In the genomic region with DNA sequence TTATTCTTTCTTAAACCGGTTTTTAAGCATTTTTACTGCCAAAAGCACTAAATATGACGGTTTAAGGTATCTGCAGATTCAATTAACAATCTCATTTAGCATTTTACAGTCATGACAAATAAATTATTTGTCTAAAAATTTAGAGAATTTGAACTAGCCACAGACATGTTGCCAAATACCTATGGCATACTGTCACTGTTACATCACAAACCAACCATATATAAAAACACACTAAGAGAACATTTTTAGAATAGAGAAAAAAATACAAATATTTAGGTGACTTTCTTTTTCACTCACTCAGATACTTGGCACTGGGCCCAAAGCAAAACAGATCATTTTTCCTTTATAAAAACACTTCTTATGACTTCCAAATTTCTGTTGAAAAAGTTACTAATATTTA, we compare ENCODE assay signal across 18 cellular contexts.
DNase-seq lines count a peak whose midpoint lies in the region; ATAC-seq and TF ChIP-seq lines count a peak whose summit lies in the region.
"Had no signal": no experiment of that assay in that cellular context is flagged by ENCODE, and none has a peak within 500 bp of the region (broad histone marks: within the 10 kb centered on the region; RNA-seq: fewer than 3 reads in every experiment).

No MANE protein-coding gene starts in this region.

- H3K4me3 ChIP-seq in mucosa of descending colon = no peak overlapping the region
- H3K4me3 ChIP-seq in tibial nerve = no peak overlapping the region
- H3K4me3 ChIP-seq: body of pancreas, suprapubic skin had no signal

- H3K27ac ChIP-seq in tibial nerve = no peak overlapping the region
- H3K27ac ChIP-seq: body of pancreas, parathyroid adenoma, suprapubic skin had no signal

- TF ChIP-seq EP300 in tibial nerve (IDR thresholded peaks at IDR 0.05) = no peak

- ATAC-seq in left cardiac atrium (no peak), mucosa of descending colon (no peak)
- ATAC-seq: body of pancreas had no signal

- peak overlapping the region; percentile 65 for H3K27ac Mint-ChIP-seq in osteocyte (ENCODE audit: unreplicated experiment)
- H3K27ac Mint-ChIP-seq: activated CD4-positive, alpha-beta T cell treated with anti-CD3 and anti-CD28 coated beads, Interleukin-2, amount 10 ng/mL, durations not matched to agents 24 days and 14 days; activated T-helper 1 cell treated with anti-CD3 and anti-CD28 coated beads, Interleukin-12 subunit alpha, Interleukin-12 subunit beta, Interleukin-2, Interleukin-4 antibody, amounts not matched to agents 30 ng/mL and 10 ng/mL and 1 ng/mL, durations not matched to agents 14 hours and 24 hours and 36 hours had no signal

- no peaks in the 10 kb centered on the region for H3K4me1 ChIP-seq in mucosa of descending colon (ENCODE audit: low read depth)
- peaks cover 0 to 8% (median 0%) of the 10 kb centered on the region in 4 donors for H3K4me1 ChIP-seq in tibial nerve
- H3K4me1 ChIP-seq: body of pancreas, parathyroid adenoma, suprapubic skin had no signal

- H3K27me3 ChIP-seq in tibial nerve = no peaks in the 10 kb centered on the region
- H3K27me3 ChIP-seq: body of pancreas, suprapubic skin had no signal

- DNase-seq in Daoy (ENCODE audit: low read depth) (peak; percentile 2), RPMI7951 (ENCODE audit: low read depth) (peak; percentile 1), dermis blood vessel endothelial cell (peak; percentile 1), osteocyte (ENCODE audit: extremely low spot score, unreplicated experiment) (no peak), left cardiac atrium (no peak), mucosa of descending colon (no peak), tibial nerve (ENCODE audit: low spot score in 2 of 2) (no peak)
- DNase-seq in activated CD4-positive, alpha-beta T cell treated with anti-CD3 and anti-CD28 coated beads, Interleukin-2, amount 50 U/mL, for 4 hours = no peak
- DNase-seq: activated CD4-positive, alpha-beta T cell treated with anti-CD3 and anti-CD28 coated beads, Interleukin-2, amount 10 ng/mL, durations not matched to agents 24 days and 14 days; body of pancreas; effector CD8-positive, alpha-beta T cell; head of caudate nucleus; NCI-H2171; Right ventricle myocardium superior; T1000 had no signal

- H3K27me3 Mint-ChIP-seq in osteocyte (ENCODE audit: unreplicated experiment) = no peaks in the 10 kb centered on the region
- H3K27me3 Mint-ChIP-seq: activated CD4-positive, alpha-beta T cell treated with anti-CD3 and anti-CD28 coated beads, Interleukin-2, amount 10 ng/mL, durations not matched to agents 24 days and 14 days had no signal

- H3K9me3 ChIP-seq in mucosa of descending colon (no peaks in the 10 kb centered on the region), tibial nerve (no peaks in the 10 kb centered on the region)
- H3K9me3 ChIP-seq: body of pancreas, suprapubic skin had no signal

- no peak for TF ChIP-seq POLR2A in tibial nerve (IDR thresholded peaks at IDR 0.05)

- H3K4me1 Mint-ChIP-seq in osteocyte (ENCODE audit: unreplicated experiment) = peaks cover 44% of the 10 kb centered on the region
- H3K4me1 Mint-ChIP-seq: activated CD4-positive, alpha-beta T cell treated with anti-CD3 and anti-CD28 coated beads, Interleukin-2, amount 10 ng/mL, durations not matched to agents 24 days and 14 days had no signal

- no peaks in the 10 kb centered on the region for H3K9me3 Mint-ChIP-seq in osteocyte (ENCODE audit: unreplicated experiment)
- H3K9me3 Mint-ChIP-seq: activated CD4-positive, alpha-beta T cell treated with anti-CD3 and anti-CD28 coated beads, Interleukin-2, amount 10 ng/mL, durations not matched to agents 24 days and 14 days; activated T-helper 1 cell treated with anti-CD3 and anti-CD28 coated beads, Interleukin-12 subunit alpha, Interleukin-12 subunit beta, Interleukin-2, Interleukin-4 antibody, amounts not matched to agents 30 ng/mL and 10 ng/mL and 1 ng/mL, durations not matched to agents 14 hours and 24 hours and 36 hours had no signal

- H3K36me3 Mint-ChIP-seq in osteocyte (ENCODE audit: unreplicated experiment) = no peaks in the 10 kb centered on the region

- H3K36me3 ChIP-seq in mucosa of descending colon (ENCODE audit: low read depth) (no peaks in the 10 kb centered on the region), tibial nerve (no peaks in the 10 kb centered on the region)
- H3K36me3 ChIP-seq: suprapubic skin had no signal

- H3K4me3 Mint-ChIP-seq in osteocyte (ENCODE audit: unreplicated experiment) = peak overlapping the region; percentile 0
- H3K4me3 Mint-ChIP-seq: activated CD4-positive, alpha-beta T cell treated with anti-CD3 and anti-CD28 coated beads, Interleukin-2, amount 10 ng/mL, durations not matched to agents 24 days and 14 days; activated T-helper 1 cell treated with anti-CD3 and anti-CD28 coated beads, Interleukin-12 subunit alpha, Interleukin-12 subunit beta, Interleukin-2, Interleukin-4 antibody, amounts not matched to agents 30 ng/mL and 10 ng/mL and 1 ng/mL, durations not matched to agents 14 hours and 24 hours and 36 hours had no signal

- TF ChIP-seq CTCF in osteocyte (IDR thresholded peaks at IDR 0.05) (no peak), mucosa of descending colon (IDR thresholded peaks at IDR 0.05) (no peak), tibial nerve (IDR thresholded peaks at IDR 0.05) (no peak)

- WGBS in tibial nerve, 2 donors = 31 to 41% methylated on average over 2 of the region's 2 CpGs

- intact Hi-C loops in left cardiac atrium (cut with DNase I) (no loop called here), mucosa of descending colon (cut with DNase I, micrococcal nuclease) (no loop called here)

Comparison
In these comparisons a context has a peak if more than half of its experiments do, and no peak if none do; other contexts are left out.
1. DNase-seq: peak in Daoy (single experiment), RPMI7951 (single experiment) and dermis blood vessel endothelial cell (single experiment); none in osteocyte (single experiment), left cardiac atrium (single experiment), activated CD4-positive, alpha-beta T cell treated with anti-CD3 and anti-CD28 coated beads, Interleukin-2, amount 50 U/mL, for 4 hours (0 of 2), mucosa of descending colon (0 of 3) and tibial nerve (0 of 2).